ENCODE assay signal across 1 cellular context in the genomic region with DNA sequence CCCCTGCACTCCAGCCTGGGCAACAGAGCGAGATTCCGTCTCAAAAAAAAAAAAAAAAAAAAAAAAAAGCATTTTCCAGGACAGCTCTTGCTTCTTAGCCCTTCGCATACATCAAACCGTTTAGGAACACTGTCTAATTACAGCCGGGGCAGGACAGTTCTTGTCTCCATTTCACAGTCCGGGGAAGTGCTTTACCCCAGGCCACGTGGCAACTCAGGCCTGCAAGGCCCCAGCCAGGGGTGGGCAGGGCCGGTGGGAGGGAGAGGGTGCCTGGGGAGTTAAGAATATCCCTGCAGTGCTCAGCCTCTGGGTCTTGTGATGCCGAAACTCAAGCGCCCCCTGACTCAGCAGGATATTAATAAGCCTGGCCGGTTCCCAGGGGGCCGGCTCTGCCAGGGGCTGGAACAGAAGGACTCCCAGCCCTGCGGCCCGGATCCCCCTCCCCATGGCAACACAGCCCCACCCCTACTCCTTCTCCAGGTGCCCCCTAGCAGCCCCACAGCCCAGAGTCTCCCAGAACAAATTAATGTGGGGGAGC.
TF ChIP-seq lines count a peak whose summit lies in the region.

No MANE protein-coding gene starts in this region.

TF ChIP-seq in H1, 55 proteins besides CTCF, POLR2A, EP300 and RAD21:
- TF ChIP-seq JUND (IDR thresholded peaks at IDR 0.05; ENCODE audit: low read length) (no peak), BCL11A (IDR thresholded peaks at IDR 0.05; ENCODE audit: low read depth in 2 of 2, low read length in 2 of 2) (no peak), SIX5 (IDR thresholded peaks at IDR 0.05; ENCODE audit: low read depth, low read length) (no peak), RXRA (IDR thresholded peaks at IDR 0.05; ENCODE audit: insufficient read depth, low read depth, low read length) (no peak), FOSL1 (IDR thresholded peaks at IDR 0.05; ENCODE audit: insufficient read depth, low read depth, low read length) (no peak), GTF2F1 (IDR thresholded peaks at IDR 0.05; ENCODE audit: borderline replicate concordance, low read depth, low read length) (no peak), ASH2L (IDR thresholded peaks at IDR 0.05; ENCODE audit: low read length) (no peak), SIN3A (conservative IDR thresholded peaks at IDR 0.05 in 1 of 2, IDR thresholded peaks at IDR 0.05 in 1 of 2; ENCODE audit: low read depth in 1 of 2, low read length in 2 of 2) (no peak), CHD1 (IDR thresholded peaks at IDR 0.05; ENCODE audit: low read depth, low read length) (no peak), HDAC6 (IDR thresholded peaks at IDR 0.05; ENCODE audit: low read depth, low read length) (no peak), ZNF274 (IDR thresholded peaks at IDR 0.05; ENCODE audit: borderline replicate concordance, extremely low read depth, low read length) (no peak), EZH2 (IDR thresholded peaks at IDR 0.05; ENCODE audit: low read depth, low read length, severe bottlenecking) (no peak), NANOG (IDR thresholded peaks at IDR 0.05; ENCODE audit: insufficient read depth, low read depth, low read length, poor library complexity, severe bottlenecking) (no peak), KDM4A (IDR thresholded peaks at IDR 0.05; ENCODE audit: low read depth, low read length, severe bottlenecking) (no peak), KDM5A (IDR thresholded peaks at IDR 0.05; ENCODE audit: low read length) (no peak), CBX8 (IDR thresholded peaks at IDR 0.05; ENCODE audit: borderline replicate concordance, low read depth, low read length) (no peak)
- TF ChIP-seq, protein P1, sequence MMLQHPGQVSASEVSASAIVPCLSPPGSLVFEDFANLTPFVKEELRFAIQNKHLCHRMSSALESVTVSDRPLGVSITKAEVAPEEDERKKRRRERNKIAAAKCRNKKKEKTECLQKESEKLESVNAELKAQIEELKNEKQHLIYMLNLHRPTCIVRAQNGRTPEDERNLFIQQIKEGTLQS (IDR thresholded peaks at IDR 0.05; ENCODE audit: insufficient read depth, low read depth, low read length), result no peak
- TF ChIP-seq, protein P2, sequence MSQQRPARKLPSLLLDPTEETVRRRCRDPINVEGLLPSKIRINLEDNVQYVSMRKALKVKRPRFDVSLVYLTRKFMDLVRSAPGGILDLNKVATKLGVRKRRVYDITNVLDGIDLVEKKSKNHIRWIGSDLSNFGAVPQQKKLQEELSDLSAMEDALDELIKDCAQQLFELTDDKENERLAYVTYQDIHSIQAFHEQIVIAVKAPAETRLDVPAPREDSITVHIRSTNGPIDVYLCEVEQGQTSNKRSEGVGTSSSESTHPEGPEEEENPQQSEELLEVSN (IDR thresholded peaks at IDR 0.05), result no peak
